Comparison of ENCODE assay signal across 1 cellular context in genomic region chr5:178210073-178210526, GRCh38.
TF ChIP-seq lines count a peak whose summit lies in the region.

No MANE protein-coding gene starts in this region.

TF ChIP-seq in GM23338, 12 proteins besides CTCF, POLR2A, EP300 and RAD21:
- TF ChIP-seq POLR2AphosphoS5 (IDR thresholded peaks at IDR 0.05; ENCODE audit: low read depth): peak; percentile 28
- no peak for TF ChIP-seq NANOG (IDR thresholded peaks at IDR 0.05; ENCODE audit: borderline replicate concordance)
- TF ChIP-seq CREB1 (CRISPR knock-in tag; IDR thresholded peaks at IDR 0.05; ENCODE audit: low read depth): no peak
- no peak for TF ChIP-seq EZH2phosphoT487 (IDR thresholded peaks at IDR 0.05; ENCODE audit: unreplicated experiment)
- TF ChIP-seq EZH2 (IDR thresholded peaks at IDR 0.05; ENCODE audit: low read depth, unreplicated experiment): no peak
- no peak for TF ChIP-seq ETS1 (IDR thresholded peaks at IDR 0.05)
- no peak for TF ChIP-seq ZNF331 (CRISPR knock-in tag; IDR thresholded peaks at IDR 0.05; ENCODE audit: low read depth)
- TF ChIP-seq ZNF462 (CRISPR knock-in tag; IDR thresholded peaks at IDR 0.05): no peak
- no peak for TF ChIP-seq REST (IDR thresholded peaks at IDR 0.05; ENCODE audit: unreplicated experiment)
